In genomic region chr12:110718222-110718908, GRCh38 we compare ENCODE assay signal across 21 cellular contexts. TPM values are rescaled to one million over a fixed set of nuclear protein-coding genes. Genes with fewer than 3 reads are reported as not detected.
DNase-seq lines count a peak whose midpoint lies in the region; ATAC-seq and TF ChIP-seq lines count a peak whose summit lies in the region.
"Had no signal": no experiment of that assay in that cellular context is flagged by ENCODE, and none has a peak within 500 bp of the region (broad histone marks: within the 10 kb centered on the region; RNA-seq: fewer than 3 reads in every experiment).

No MANE protein-coding gene starts in this region.

- no peaks in the 10 kb centered on the region for H3K27me3 Mint-ChIP-seq in WTC11 (ENCODE audit: low read depth)
- H3K27me3 Mint-ChIP-seq in naive thymus-derived CD8-positive, alpha-beta T cell = no peaks in the 10 kb centered on the region

- no peaks in the 10 kb centered on the region for H3K4me1 Mint-ChIP-seq in WTC11
- peaks cover 0 to 14% (median 3%) of the 10 kb centered on the region in 4 donors for H3K4me1 Mint-ChIP-seq in naive thymus-derived CD8-positive, alpha-beta T cell

- DNase-seq in activated CD8-positive, alpha-beta memory T cell treated with anti-CD3 and anti-CD28 coated beads, Interleukin-2, amount 50 U/mL, for 48 hours = peak; percentile 34
- no peak for DNase-seq in activated CD8-positive, alpha-beta memory T cell treated with anti-CD3 and anti-CD28 coated beads, Interleukin-2, amount 50 U/mL, for 4 hours
- no peak for DNase-seq in WTC11 (ENCODE audit: low spot score)
- DNase-seq in naive thymus-derived CD8-positive, alpha-beta T cell = no peak
- no peak for DNase-seq in ureter (ENCODE audit: low spot score)
- no peak for DNase-seq in SHP77 treated with DMSO at 0.1 percent for 48 hours (lab: John Stamatoyannopoulos, UW)
- DNase-seq: activated CD8-positive, alpha-beta memory T cell treated with anti-CD3 and anti-CD28 coated beads for 24 hours; activated naive CD4-positive, alpha-beta T cell; brain microvascular endothelial cell; cortex of kidney; left ventricle myocardium superior; NCI-H2081; NCI-H748 treated with DMSO at 0.1 percent for 48 hours; pancreas; sigmoid colon; stimulated activated CD4-positive, alpha-beta T cell treated with anti-CD3 and anti-CD28 coated beads, Interleukin-1b, Interleukin-23, amount 100 ng/mL, for 48 hours; substantia nigra had no signal

- H3K36me3 Mint-ChIP-seq in WTC11 = peaks cover 58% of the 10 kb centered on the region
- peaks cover 14 to 61% (median 34%) of the 10 kb centered on the region in 3 donors for H3K36me3 Mint-ChIP-seq in naive thymus-derived CD8-positive, alpha-beta T cell

- CTCF ChIA-PET in WTC11 (lab: Charles Lee) = interaction anchor here (0.9 kb wide), 1 partner anchor 14 kb away, joined by 3 read pairs; no protein-coding TSS in a partner anchor

- H3K9me3 Mint-ChIP-seq in WTC11 = no peaks in the 10 kb centered on the region
- no peaks in the 10 kb centered on the region for H3K9me3 Mint-ChIP-seq in naive thymus-derived CD8-positive, alpha-beta T cell

- H3K27ac Mint-ChIP-seq in WTC11 = peak overlapping the region; percentile 32; the same call in 1 of the 2 replicates
- H3K27ac Mint-ChIP-seq in naive thymus-derived CD8-positive, alpha-beta T cell = peak overlapping the region in 8 of 10 donors; percentile 20 to 75 (median 29)

- TF ChIP-seq CTCF in WTC11 (IDR thresholded peaks at IDR 0.05) = no peak

- H3K4me3 Mint-ChIP-seq in WTC11 = no peak overlapping the region
- H3K4me3 Mint-ChIP-seq in naive thymus-derived CD8-positive, alpha-beta T cell = no peak overlapping the region

- ATAC-seq in HG03354 (IDR thresholded peaks at IDR 0.05; ENCODE audit: poor library complexity, severe bottlenecking, unreplicated experiment) = peak; percentile 54
- no peak for ATAC-seq in WTC11
- no peak for ATAC-seq in naive thymus-derived CD8-positive, alpha-beta T cell
- no peak for ATAC-seq in HG02678 (IDR thresholded peaks at IDR 0.05; ENCODE audit: unreplicated experiment)
- ATAC-seq: gastroesophageal sphincter, left ventricle myocardium superior, Panc1, pancreas had no signal

- POLR2A ChIA-PET in WTC11 (lab: Charles Lee) = no interaction called here
- POLR2A ChIA-PET in naive thymus-derived CD8-positive, alpha-beta T cell (lab: Charles Lee) = no interaction called here

TF ChIP-seq in WTC11, 78 proteins besides CTCF, POLR2A, EP300 and RAD21:
- TF ChIP-seq FOXP1 (CRISPR knock-in tag; IDR thresholded peaks at IDR 0.05; ENCODE audit: borderline replicate concordance) (no peak), ZNF281 (CRISPR knock-in tag; IDR thresholded peaks at IDR 0.05) (no peak), NFATC4 (CRISPR knock-in tag; IDR thresholded peaks at IDR 0.05) (0 out of 2 replicates have a peak, but pooled peaks have one; percentile 59), ZNF121 (CRISPR knock-in tag; IDR thresholded peaks at IDR 0.05) (no peak), ZNF671 (CRISPR knock-in tag; IDR thresholded peaks at IDR 0.05) (no peak), JAZF1 (CRISPR knock-in tag; IDR thresholded peaks at IDR 0.05) (no peak), RORB (CRISPR knock-in tag; IDR thresholded peaks at IDR 0.05) (no peak)
- TF ChIP-seq, protein P1, sequence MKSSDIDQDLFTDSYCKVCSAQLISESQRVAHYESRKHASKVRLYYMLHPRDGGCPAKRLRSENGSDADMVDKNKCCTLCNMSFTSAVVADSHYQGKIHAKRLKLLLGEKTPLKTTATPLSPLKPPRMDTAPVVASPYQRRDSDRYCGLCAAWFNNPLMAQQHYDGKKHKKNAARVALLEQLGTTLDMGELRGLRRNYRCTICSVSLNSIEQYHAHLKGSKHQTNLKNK (CRISPR knock-in tag; IDR thresholded peaks at IDR 0.05) = no peak
- TF ChIP-seq, protein P2, sequence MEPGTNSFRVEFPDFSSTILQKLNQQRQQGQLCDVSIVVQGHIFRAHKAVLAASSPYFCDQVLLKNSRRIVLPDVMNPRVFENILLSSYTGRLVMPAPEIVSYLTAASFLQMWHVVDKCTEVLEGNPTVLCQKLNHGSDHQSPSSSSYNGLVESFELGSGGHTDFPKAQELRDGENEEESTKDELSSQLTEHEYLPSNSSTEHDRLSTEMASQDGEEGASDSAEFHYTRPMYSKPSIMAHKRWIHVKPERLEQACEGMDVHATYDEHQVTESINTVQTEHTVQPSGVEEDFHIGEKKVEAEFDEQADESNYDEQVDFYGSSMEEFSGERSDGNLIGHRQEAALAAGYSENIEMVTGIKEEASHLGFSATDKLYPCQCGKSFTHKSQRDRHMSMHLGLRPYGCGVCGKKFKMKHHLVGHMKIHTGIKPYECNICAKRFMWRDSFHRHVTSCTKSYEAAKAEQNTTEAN (CRISPR knock-in tag; IDR thresholded peaks at IDR 0.05) = no peak
TF ChIP-seq in WTC11: peak in this region for 1.

RNA-seq across cellular contexts. Expression of gene PPP1CC, which starts 24.3 kb away (rescaled TPM):
- total RNA-seq in WTC11 (2021) = 313 to 321 TPM (median 316 TPM) in 3 replicates
- total RNA-seq in naive thymus-derived CD8-positive, alpha-beta T cell = 100 to 1,000 TPM; 127 to 141 TPM
- polyA plus RNA-seq in naive thymus-derived CD8-positive, alpha-beta T cell = 100 to 1,000 TPM; 112 to 150 (median 119) TPM
- total RNA-seq in ureter = 107 TPM

RNA-seq across cellular contexts. Expression of gene HVCN1, which starts 29.4 kb away (rescaled TPM):
- total RNA-seq in WTC11 (2021) (5.7 to 8.4 TPM (median 7.9 TPM) in 3 replicates), ureter (4.2 TPM)
- total RNA-seq in naive thymus-derived CD8-positive, alpha-beta T cell = 10 to 100 TPM; 21.0 to 21.2 TPM
- 10 to 100 TPM; 17.3 to 24.5 (median 20.1) TPM for polyA plus RNA-seq in naive thymus-derived CD8-positive, alpha-beta T cell
